33 cellular contexts compared by ENCODE assay signal in genomic region chr2:212949786-212950185, GRCh38.
"Had no signal": no experiment of that assay in that cellular context is flagged by ENCODE, and none has a peak within 500 bp of the region (broad histone marks: within the 10 kb centered on the region; RNA-seq: fewer than 3 reads in every experiment).

No MANE protein-coding gene starts in this region.

- ATAC-seq: activated CD8-positive, alpha-beta T cell treated with anti-CD3 and anti-CD28 coated beads for 36 hours; K562; PC-3 had no signal

- H3K4me1 ChIP-seq: adrenal gland had no signal

- H3K36me3 ChIP-seq: adrenal gland, WERI-Rb-1 had no signal

- H3K4me3 ChIP-seq: adrenal gland, K562 had no signal

- H3K9me3 ChIP-seq: adrenal gland had no signal

- H3K27me3 ChIP-seq: adrenal gland had no signal

- FAIRE-seq: bronchial epithelial cell, K562, RCC 7860 had no signal

- H3K27ac ChIP-seq: adrenal gland, RWPE1, WERI-Rb-1 had no signal

- DNase-seq: activated CD4-positive, alpha-beta T cell treated with anti-CD3 and anti-CD28 coated beads, Interleukin-2, amount 10 ng/mL, durations not matched to agents 24 days and 14 days; activated CD4-positive, alpha-beta T cell treated with anti-CD3 and anti-CD28 coated beads, Interleukin-2, amount 50 U/mL, for 4 hours; activated CD4-positive, CD25-positive, alpha-beta regulatory T cell; activated CD8-positive, alpha-beta T cell treated with anti-CD3 and anti-CD28 coated beads for 36 hours; activated gamma-delta T cell; activated naive CD4-positive, alpha-beta T cell treated with Interleukin-2 at 50 U/mL for 16 hours; activated naive CD8-positive, alpha-beta T cell treated with anti-CD3 and anti-CD28 coated beads, Interleukin-2, amount 10 ng/mL, durations not matched to agents 7 days and 5 days; activated T-cell treated with anti-CD3 and anti-CD28 coated beads, Interleukin-2, amount 50 U/mL, for 1 hour; adrenal gland; caudate nucleus; cerebellar nuclear complex; NCI-H1092 treated with DMSO at 0.1 percent for 48 hours; NCI-H1417; NCI-H146; NCI-H187 treated with DMSO at 0.1 percent for 48 hours; NCI-H2081; NCI-H226; NCI-H446 treated with DMSO at 0.1 percent for 48 hours; NCI-H524; NCI-H69; NCI-H82; NK-92 treated with Interleukin-12 subunit alpha and Interleukin-12 subunit beta, amount 100 ng/mL, for 24 hours; PC-3; Right ventricle myocardium superior; SW 1271; T-helper 1 cell; T-helper 2 cell; T-helper 9 cell; WERI-Rb-1 had no signal
